ENCODE assay signal across 15 cellular contexts in genomic region chr11:69994810-69995209, GRCh38.
DNase-seq lines count a peak whose midpoint lies in the region; ATAC-seq and TF ChIP-seq lines count a peak whose summit lies in the region.
"Had no signal": no experiment of that assay in that cellular context is flagged by ENCODE, and none has a peak within 500 bp of the region (broad histone marks: within the 10 kb centered on the region; RNA-seq: fewer than 3 reads in every experiment).

No MANE protein-coding gene starts in this region.

- H3K27me3 ChIP-seq in PC-3 (ENCODE audit: low read length), result no peaks in the 10 kb centered on the region
- H3K27me3 ChIP-seq in osteoblast (ENCODE audit: insufficient read depth, low read length), result peaks cover 25% of the 10 kb centered on the region
- peaks cover 11% of the 10 kb centered on the region for H3K27me3 ChIP-seq in BE2C
- H3K27me3 ChIP-seq: BLaER1 treated with 17β-estradiol and CSF1 and Interleukin-3, amounts not matched to agents 10 nM and 100 nM had no signal

- intact Hi-C loops in PC-3 (cut with micrococcal nuclease), result no loop called here
- intact Hi-C loops in left colon (cut with DNase I, micrococcal nuclease), result no loop called here

- no peak overlapping the region for H3K4me3 ChIP-seq in HEK293 (ENCODE audit: low read depth, low read length)
- H3K4me3 ChIP-seq in PC-3 (ENCODE audit: low read length), result no peak overlapping the region
- H3K4me3 ChIP-seq in osteoblast (ENCODE audit: insufficient read depth, low read length), result no peak overlapping the region
- H3K4me3 ChIP-seq in BE2C (ENCODE audit: low read depth, low read length), result no peak overlapping the region
- H3K4me3 ChIP-seq: BLaER1 treated with 17β-estradiol and CSF1 and Interleukin-3, amounts not matched to agents 10 nM and 100 nM had no signal

- H2AFZ ChIP-seq in PC-3 (ENCODE audit: low read length) (no peak overlapping the region), osteoblast (ENCODE audit: low read length) (no peak overlapping the region)

- TSS peak; percentile 53 for BruUV-seq in PC-3 (replicated peaks; lab: Mats Ljungman, UMichigan)

- H4K20me1 ChIP-seq in PC-3 (ENCODE audit: low read length) (no peaks in the 10 kb centered on the region), osteoblast (ENCODE audit: insufficient read depth, low read length) (no peaks in the 10 kb centered on the region)
- H4K20me1 ChIP-seq: BLaER1 treated with 17β-estradiol and CSF1 and Interleukin-3, amounts not matched to agents 10 nM and 100 nM had no signal

- POLR2A ChIA-PET in HEK293 (lab: Yijun Ruan, JAX), result no interaction called here
- POLR2A ChIA-PET in PC-3 (lab: Charles Lee; ENCODE audit: unreplicated experiment), result no interaction called here

- H3K36me3 ChIP-seq in HEK293 (ENCODE audit: control insufficient read depth in 2 of 2, insufficient read depth in 1 of 2, low read length in 2 of 2) (no peaks in the 10 kb centered on the region), PC-3 (ENCODE audit: low read depth, low read length) (no peaks in the 10 kb centered on the region), osteoblast (ENCODE audit: insufficient read depth, low read length) (no peaks in the 10 kb centered on the region), BE2C (no peaks in the 10 kb centered on the region)
- H3K36me3 ChIP-seq: BLaER1 treated with 17β-estradiol and CSF1 and Interleukin-3, amounts not matched to agents 10 nM and 100 nM had no signal

- H3F3A ChIP-seq in PC-3 (ENCODE audit: low read length, unreplicated experiment), result no peaks in the 10 kb centered on the region

- TF ChIP-seq CTCF in HEK293 (tag by site-specific recombination; IDR thresholded peaks at IDR 0.05) (no peak), PC-3 (conservative IDR thresholded peaks at IDR 0.05; ENCODE audit: low read depth, low read length) (no peak), osteoblast (IDR thresholded peaks at IDR 0.05; ENCODE audit: extremely low read depth, low read depth, low read length) (no peak), BE2C (IDR thresholded peaks at IDR 0.05; ENCODE audit: low read depth, low read length) (no peak)

- H3K9me2 ChIP-seq in PC-3 (replicated peaks; ENCODE audit: low read length), result no peaks in the 10 kb centered on the region

- H3K4me2 ChIP-seq in PC-3 (ENCODE audit: low read length) (no peak overlapping the region), osteoblast (ENCODE audit: insufficient read depth, low read length) (no peak overlapping the region)

- H3K9me3 ChIP-seq in HEK293 (ENCODE audit: control insufficient read depth, insufficient read depth, low read depth, low read length) (no peaks in the 10 kb centered on the region), PC-3 (ENCODE audit: low read length) (no peaks in the 10 kb centered on the region), osteoblast (ENCODE audit: low read depth, low read length) (peaks cover 2% of the 10 kb centered on the region), BE2C (no peaks in the 10 kb centered on the region)

- no peaks in the 10 kb centered on the region for H3K79me2 ChIP-seq in PC-3 (ENCODE audit: low read length)
- H3K79me2 ChIP-seq in osteoblast (ENCODE audit: insufficient read depth, low read length), result no peaks in the 10 kb centered on the region

- DNase-seq in PC-3 (no peak), osteoblast (ENCODE audit: insufficient read length, low spot score, missing footprints) (peak; percentile 78), left colon (no peak), BE2C (no peak)
- DNase-seq: 8988T; ACHN; Caco-2; Calu3; CD4-positive, alpha-beta T cell; CD8-positive, alpha-beta T cell; DMS79 treated with DMSO at 0.1 percent for 48 hours; GF-D8 had no signal

- no peak overlapping the region for H3K27ac ChIP-seq in HEK293 (ENCODE audit: extremely low read depth, low read depth, low read length)
- no peak overlapping the region for H3K27ac ChIP-seq in PC-3 (ENCODE audit: low read length)
- no peak overlapping the region for H3K27ac ChIP-seq in osteoblast (ENCODE audit: low read depth, low read length)
- H3K27ac ChIP-seq: BLaER1 treated with 17β-estradiol and CSF1 and Interleukin-3, amounts not matched to agents 10 nM and 100 nM; C4-2B had no signal

- ATAC-seq in PC-3 (no peak), left colon (no peak)
- ATAC-seq: CD8-positive, alpha-beta T cell had no signal

- 0 out of 2 replicates have a peak, but pooled peaks cover 4% of the 10 kb centered on the region for H3K4me1 ChIP-seq in HEK293 (ENCODE audit: control insufficient read depth, insufficient read depth, low read length)
- 0 out of 2 replicates have a peak, but pooled peaks cover 13% of the 10 kb centered on the region for H3K4me1 ChIP-seq in PC-3 (ENCODE audit: insufficient read depth, low read length)
- H3K4me1 ChIP-seq in osteoblast (ENCODE audit: insufficient read depth, low read length), result no peaks in the 10 kb centered on the region
- no peaks in the 10 kb centered on the region for H3K4me1 ChIP-seq in BE2C
- H3K4me1 ChIP-seq: Caco-2 had no signal

- CTCF ChIA-PET in HEK293 (lab: Yijun Ruan, JAX), result interaction anchor here (0.6 kb wide), 1 partner anchor 25 kb away, joined by 3 read pairs; no protein-coding TSS in a partner anchor
- CTCF ChIA-PET in PC-3 (lab: Charles Lee), result no interaction called here

- no peak overlapping the region for H3K9ac ChIP-seq in PC-3 (ENCODE audit: low read length)
- H3K9ac ChIP-seq: BLaER1 treated with 17β-estradiol and CSF1 and Interleukin-3, amounts not matched to agents 10 nM and 100 nM had no signal

TF ChIP-seq in HEK293, 187 proteins besides CTCF, POLR2A, EP300 and RAD21:
- TF ChIP-seq ZNF211 (tag by site-specific recombination; IDR thresholded peaks at IDR 0.05; ENCODE audit: low read depth) (peak; percentile 97), SETDB1 (IDR thresholded peaks at IDR 0.05; ENCODE audit: insufficient read length, low read length) (peak; percentile 60), ZNF146 (tag by site-specific recombination; IDR thresholded peaks at IDR 0.05) (no peak), ZNF324 (tag by site-specific recombination; IDR thresholded peaks at IDR 0.05) (no peak), MEIS1 (CRISPR knock-in tag; IDR thresholded peaks at IDR 0.05; ENCODE audit: borderline replicate concordance) (no peak), TSHZ1 (tag by site-specific recombination; IDR thresholded peaks at IDR 0.05; ENCODE audit: borderline replicate concordance) (no peak), ZNF394 (tag by site-specific recombination; IDR thresholded peaks at IDR 0.05; ENCODE audit: borderline replicate concordance) (no peak), ZNF600 (tag by site-specific recombination; IDR thresholded peaks at IDR 0.05) (no peak), ZNF341 (tag by site-specific recombination; IDR thresholded peaks at IDR 0.05; ENCODE audit: low read depth) (no peak)
